ENCODE assay signal across 8 cellular contexts in the genomic region with DNA sequence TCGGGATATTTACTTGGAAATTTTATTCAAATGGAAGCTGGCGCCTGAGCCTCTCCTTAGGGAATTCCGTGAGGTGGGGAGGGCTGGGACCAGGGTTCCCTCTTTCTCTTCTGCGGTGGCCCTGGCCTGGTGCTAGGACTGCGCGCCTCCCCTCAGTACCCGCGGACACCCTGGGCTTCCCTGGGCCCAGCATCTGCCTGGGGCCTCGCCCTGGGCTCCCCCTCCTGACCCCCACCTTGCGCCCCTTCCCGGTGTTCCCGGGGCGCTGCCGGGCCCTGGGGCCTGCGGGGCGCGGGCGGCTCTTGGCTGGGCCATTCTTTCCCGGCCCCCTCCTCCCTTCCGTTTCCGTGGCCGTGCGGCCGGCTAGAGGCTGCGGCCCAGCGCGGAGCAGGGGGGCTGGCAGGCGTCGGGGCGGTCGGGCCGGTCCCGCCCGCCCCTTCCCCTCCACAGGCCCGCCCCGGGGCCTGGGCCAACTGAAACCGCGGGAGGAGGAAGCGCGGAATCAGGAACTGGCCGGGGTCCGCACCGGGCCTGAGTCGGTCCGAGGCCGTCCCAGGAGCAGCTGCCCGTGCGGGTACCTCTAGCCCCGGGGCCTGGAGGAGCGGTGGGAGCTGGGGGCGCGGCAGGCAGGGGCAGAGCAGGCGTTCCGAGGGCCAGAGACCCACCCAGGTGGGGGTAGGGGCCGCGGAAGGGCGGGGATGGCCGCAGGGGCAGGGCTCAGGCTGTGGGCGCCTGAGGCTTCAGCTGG. TPM values are rescaled to one million over a fixed set of nuclear protein-coding genes. Genes with fewer than 3 reads are reported as not detected.
DNase-seq lines count a peak whose midpoint lies in the region; ATAC-seq and TF ChIP-seq lines count a peak whose summit lies in the region.

A gene (plus strand): TSS at position 534 of the 748 bp plus-strand sequence. CDS start 542 bp downstream, outside the sequence.

- H3K9me3 ChIP-seq in AG04450 (ENCODE audit: control insufficient read depth, insufficient read depth, low read length): no peaks in the 10 kb centered on the region; the same call in 1 of the 2 replicates
- no peaks in the 10 kb centered on the region for H3K9me3 ChIP-seq in body of pancreas

- TF ChIP-seq POLR2A in body of pancreas (IDR thresholded peaks at IDR 0.05): peak; percentile 32 to 76 (median 62)

- intact Hi-C loops in body of pancreas (cut with DNase I): loop anchor here (10.0 kb wide), 1 partner anchor 169 kb away; a partner anchor contains a TSS

- POLR2A ChIA-PET in AG04450 (lab: Yijun Ruan, JAX): interaction anchor here (0.7 to 1.6 kb wide), 3 partner anchors 167 to 236 kb away, joined by 3 to 7 read pairs (median 5); a partner anchor contains a TSS

- peak within 1 kb of the TSS; percentile 57 for H3K4me3 ChIP-seq in AG04450 (ENCODE audit: low read depth, low read length)
- H3K4me3 ChIP-seq in body of pancreas: peak within 1 kb of the TSS in 1 of 2 donors; percentile 12

- H3K36me3 ChIP-seq in body of pancreas (replicated peaks in 1 of 2; ENCODE audit: insufficient read depth in 1 of 2, low read depth in 2 of 2): peaks cover 0 to 12% of the 10 kb centered on the region in 2 donors

- H3K4me1 ChIP-seq in body of pancreas: peaks cover 47% of the 10 kb centered on the region

- CTCF ChIA-PET in AG04450 (lab: Charles Lee): interaction anchor here (1.3 to 3.8 kb wide), 4 partner anchors 13 to 233 kb away, joined by 5 to 139 read pairs (median 15); a partner anchor contains a TSS

- no peak for TF ChIP-seq CTCF in AG04450 (IDR thresholded peaks at IDR 0.05; ENCODE audit: low read depth, low read length)
- no peak for TF ChIP-seq CTCF in body of pancreas (IDR thresholded peaks at IDR 0.05)

- ATAC-seq in HG03354 (IDR thresholded peaks at IDR 0.05; ENCODE audit: poor library complexity, severe bottlenecking, unreplicated experiment): peak; percentile 39
- peak; percentile 63 for ATAC-seq in body of pancreas
- ATAC-seq in HG03342 (IDR thresholded peaks at IDR 0.05; ENCODE audit: unreplicated experiment): no peak
- ATAC-seq in GM19351 (IDR thresholded peaks at IDR 0.05; ENCODE audit: unreplicated experiment): no peak

- DNase-seq in AG04450 (ENCODE audit: low read depth, low spot score) (no peak), body of pancreas (peak in 3 of 4 donors; percentile 59 to 65 (median 64)), islet precursor cell (peak; percentile 84), epidermal melanocyte (ENCODE audit: insufficient read length, low spot score) (no peak)
- DNase-seq in stimulated activated CD8-positive, alpha-beta memory T cell treated with anti-CD3 and anti-CD28 coated beads, Interleukin-4, amount 100 ng/mL, for 48 hours: peak; percentile 49

- H3K27me3 ChIP-seq in AG04450 (ENCODE audit: control insufficient read depth, insufficient read depth, low read length): no peaks in the 10 kb centered on the region
- H3K27me3 ChIP-seq in body of pancreas: no peaks in the 10 kb centered on the region

- WGBS in body of pancreas, 2 donors: 20 to 35% methylated on average over 15 to 44 of the region's 59 CpGs

- H3K27ac ChIP-seq in AG04450 (ENCODE audit: low read depth, low read length): peak within 1 kb of the TSS; percentile 47
- H3K27ac ChIP-seq in body of pancreas: peak within 1 kb of the TSS; percentile 68 to 92 (median 75)

RNA-seq across cellular contexts. Expression of the gene that starts here (rescaled TPM):
- polyA plus RNA-seq in AG04450 (2011; rRNA removed): 5.5 and 7.1 TPM in 2 replicates
- polyA minus RNA-seq in AG04450 (2011; rRNA and poly(A)+ RNA removed): 7.1 and 8.9 TPM in 2 replicates
- total RNA-seq in body of pancreas: 10 to 100 TPM; 16.9 to 24.4 TPM

Comparison
In these comparisons a context has a peak if more than half of its experiments do, and no peak if none do; other contexts are left out.
1. DNase-seq: peak in body of pancreas (3 of 4), islet precursor cell (single experiment) and stimulated activated CD8-positive, alpha-beta memory T cell treated with anti-CD3 and anti-CD28 coated beads, Interleukin-4, amount 100 ng/mL, for 48 hours (single experiment); none in AG04450 (single experiment) and epidermal melanocyte (single experiment).
2. ATAC-seq: peak in HG03354 (single experiment) and body of pancreas (single experiment); none in HG03342 (single experiment) and GM19351 (single experiment).